19 cellular contexts compared by ENCODE assay signal in the genomic region with DNA sequence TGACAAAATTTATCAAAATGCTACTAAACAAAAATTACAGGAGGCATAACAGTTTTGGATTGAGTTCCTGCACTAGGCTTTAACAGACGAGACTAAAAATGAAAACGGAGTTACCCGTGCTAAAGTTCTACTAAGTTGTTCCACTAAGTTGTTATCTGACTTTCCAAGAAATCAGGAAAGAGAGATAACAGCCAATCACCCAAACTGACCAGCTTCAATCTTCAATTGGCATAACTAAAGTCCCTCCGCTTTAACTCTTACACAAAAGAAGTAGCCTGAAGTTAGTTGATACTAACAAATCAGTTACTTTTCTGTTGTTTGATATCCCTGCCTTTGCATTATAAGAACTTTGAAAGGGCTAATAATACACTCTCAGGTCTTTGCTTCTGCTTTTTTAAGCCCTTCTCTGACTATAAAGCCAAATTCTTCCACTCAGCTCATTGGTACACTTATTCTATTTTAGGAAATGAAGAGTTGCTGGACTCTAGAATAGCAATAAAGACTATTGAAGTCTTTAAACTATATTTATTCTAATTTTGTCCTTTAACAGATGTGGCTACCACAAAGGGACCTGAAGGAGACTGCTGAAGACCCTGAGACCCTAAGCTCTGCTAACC.
DNase-seq lines count a peak whose midpoint lies in the region; ATAC-seq, FAIRE-seq and TF ChIP-seq lines count a peak whose summit lies in the region.
"Had no signal": no experiment of that assay in that cellular context is flagged by ENCODE, and none has a peak within 500 bp of the region (broad histone marks: within the 10 kb centered on the region; RNA-seq: fewer than 3 reads in every experiment).

No MANE protein-coding gene starts in this region.

- no peaks in the 10 kb centered on the region for H3K9me1 ChIP-seq in K562 (ENCODE audit: control insufficient read depth, insufficient read depth, low read length)

- H2AFZ ChIP-seq in OCI-LY3 (ENCODE audit: low read depth, low read length) (no peak overlapping the region), K562 (ENCODE audit: low read depth, low read length) (no peak overlapping the region; the same call in 1 of the 2 replicates)

- TF ChIP-seq RAD21 in K562 (CRISPR knock-in tag; conservative IDR thresholded peaks at IDR 0.05 in 1 of 2, IDR thresholded peaks at IDR 0.05 in 1 of 2): no peak; a peak in 1 of 4 replicates

- TF ChIP-seq POLR2A in K562 (conservative IDR thresholded peaks at IDR 0.05): no peak
- TF ChIP-seq POLR2A in testis (IDR thresholded peaks at IDR 0.05): no peak

- H3K79me2 ChIP-seq in OCI-LY3 (ENCODE audit: low read length) (no peaks in the 10 kb centered on the region), K562 (ENCODE audit: control insufficient read depth, insufficient read depth, low read length) (no peaks in the 10 kb centered on the region)

- TF ChIP-seq EP300 in K562 (IDR thresholded peaks at IDR 0.05; ENCODE audit: low read length): peak; percentile 57

- H3K27me3 ChIP-seq in cardiac muscle cell (no peaks in the 10 kb centered on the region), OCI-LY3 (ENCODE audit: low read depth, low read length) (no peaks in the 10 kb centered on the region), K562 (ENCODE audit: control insufficient read depth in 2 of 2, insufficient read depth in 2 of 2, low read length in 2 of 2) (no peaks in the 10 kb centered on the region), testis (no peaks in the 10 kb centered on the region)
- H3K27me3 ChIP-seq: BLaER1, Peyer's patch had no signal

- no peaks in the 10 kb centered on the region for H4K20me1 ChIP-seq in OCI-LY3 (ENCODE audit: insufficient read depth, low read length)
- H4K20me1 ChIP-seq in K562 (replicated peaks; ENCODE audit: control insufficient read depth, insufficient read depth, low read length): no peaks in the 10 kb centered on the region
- H4K20me1 ChIP-seq: BLaER1 had no signal

- POLR2A ChIA-PET in K562 (lab: Yijun Ruan, JAX): interaction anchor here (0.6 to 3.1 kb wide), 7 partner anchors 9 to 92 kb away, joined by 3 to 10 read pairs (median 4); a partner anchor contains a TSS

- H3K9me3 ChIP-seq in cardiac muscle cell (ENCODE audit: low read depth) (no peaks in the 10 kb centered on the region), OCI-LY3 (ENCODE audit: insufficient read depth, low read length) (no peaks in the 10 kb centered on the region), K562 (replicated peaks; ENCODE audit: control insufficient read depth, insufficient read depth, low read depth, low read length) (no peaks in the 10 kb centered on the region), testis (no peaks in the 10 kb centered on the region)
- H3K9me3 ChIP-seq: BLaER1, Peyer's patch had no signal

- BruUV-seq in K562 (replicated peaks; lab: Mats Ljungman, UMichigan): no TSS peak

- peak overlapping the region; percentile 17; the same call in 1 of the 2 replicates for H3K4me2 ChIP-seq in OCI-LY3 (ENCODE audit: low read length)
- no peak overlapping the region for H3K4me2 ChIP-seq in K562 (ENCODE audit: insufficient read depth, low read length)
- H3K4me2 ChIP-seq: BLaER1 had no signal

- intact Hi-C loops in left ventricle myocardium superior (cut with micrococcal nuclease): no loop called here
- intact Hi-C loops in K562 (cut with micrococcal nuclease): loop anchor here (5.0 kb wide), 1 partner anchor 58 kb away; no protein-coding TSS in a partner anchor
- intact Hi-C loops in testis (cut with DNase I; ENCODE audit: low total_unique reads): no loop called here

- H3K36me3 ChIP-seq in cardiac muscle cell (no peaks in the 10 kb centered on the region), OCI-LY3 (replicated peaks; ENCODE audit: low read depth, low read length) (no peaks in the 10 kb centered on the region), K562 (ENCODE audit: control insufficient read depth, insufficient read depth, low read length) (no peaks in the 10 kb centered on the region), testis (ENCODE audit: low read depth, missing control alignments) (no peaks in the 10 kb centered on the region)
- H3K36me3 ChIP-seq: BLaER1, Peyer's patch had no signal

- 0% methylated on average over 4 of the region's 4 CpGs for WGBS in K562 (ENCODE audit: insufficient coverage, low coverage, missing lambda C conversion rate)
- WGBS in testis, 2 donors: 68 to 77% methylated on average over 4 of the region's 4 CpGs

- H3K9ac ChIP-seq in OCI-LY3 (ENCODE audit: low read length) (no peak overlapping the region), K562 (ENCODE audit: insufficient read depth in 1 of 2, low read depth in 2 of 2, low read length in 2 of 2) (no peak overlapping the region)
- H3K9ac ChIP-seq: BLaER1 had no signal

- no peak for FAIRE-seq in K562 (lab: Jason Lieb, UNC)
- FAIRE-seq: GM12892 had no signal

- ATAC-seq in left ventricle myocardium superior: no peak
- ATAC-seq in K562: no peak
- ATAC-seq: CD8-positive, alpha-beta T cell; Right ventricle myocardium inferior had no signal

- no peak for TF ChIP-seq CTCF in cardiac muscle cell (IDR thresholded peaks at IDR 0.05; ENCODE audit: low read depth, low read length)
- no peak for TF ChIP-seq CTCF in OCI-LY3 (IDR thresholded peaks at IDR 0.05; ENCODE audit: low read depth, low read length)
- no peak for TF ChIP-seq CTCF in K562 (IDR thresholded peaks at IDR 0.05 in 2 of 3, conservative IDR thresholded peaks at IDR 0.05 in 1 of 3; ENCODE audit: insufficient read depth in 2 of 3, low read depth in 1 of 3, low read length in 3 of 3)
- no peak for TF ChIP-seq CTCF in testis (IDR thresholded peaks at IDR 0.05)

- H3K4me1 ChIP-seq in cardiac muscle cell (ENCODE audit: low read depth) (peaks cover 11% of the 10 kb centered on the region), OCI-LY3 (ENCODE audit: low read length) (peaks cover 10% of the 10 kb centered on the region), K562 (replicated peaks in 1 of 2; ENCODE audit: control insufficient read depth in 2 of 2, insufficient read depth in 2 of 2, low read length in 2 of 2) (peaks cover 5 to 12% of the 10 kb centered on the region in 2 experiments; a peak in 4 of 5 replicates), testis (no peaks in the 10 kb centered on the region)
- H3K4me1 ChIP-seq: Peyer's patch had no signal

- peak overlapping the region; percentile 82 for H3K27ac ChIP-seq in cardiac muscle cell
- H3K27ac ChIP-seq in OCI-LY3 (ENCODE audit: low read length): no peak overlapping the region
- H3K27ac ChIP-seq in K562 (ENCODE audit: extremely low read depth, low read depth, low read length): no peak overlapping the region; the same call in 2 of the 3 replicates
- no peak overlapping the region for H3K27ac ChIP-seq in testis
- H3K27ac ChIP-seq: BLaER1, Peyer's patch had no signal

- CTCF ChIA-PET in K562 (lab: Yijun Ruan, JAX; ENCODE audit: low intra/inter-chr PET ratio): no interaction called here

- in situ Hi-C loops in K562 (cut with MboI): no loop called here

- peak in 1 of 2 donors; percentile 1 for DNase-seq in cardiac muscle cell (ENCODE audit: low read depth in 1 of 2, low spot score in 1 of 2)
- DNase-seq in left ventricle myocardium superior: no peak
- DNase-seq in K562 (ENCODE audit: extremely low read depth in 1 of 4, low spot score in 3 of 4): peak in 1 of 4 experiments; percentile 26
- DNase-seq in activated CD4-positive, alpha-beta T cell treated with anti-CD3 and anti-CD28 coated beads for 1 hour: no peak
- DNase-seq in HK-2 (ENCODE audit: unreplicated experiment): no peak
- DNase-seq in testis: no peak
- no peak for DNase-seq in NCI-H1092 treated with DMSO at 0.1 percent for 48 hours (lab: John Stamatoyannopoulos, UW)
- DNase-seq: CD8-positive, alpha-beta T cell; DMS53; Karpas-422; NCI-H1105 treated with DMSO at 0.1 percent for 48 hours; NCI-H1694; NCI-H2081 treated with DMSO at 0.1 percent for 48 hours; NCI-H748 treated with DMSO at 0.1 percent for 48 hours; Peyer's patch had no signal

- H3K4me3 ChIP-seq in cardiac muscle cell: no peak overlapping the region
- no peak overlapping the region for H3K4me3 ChIP-seq in OCI-LY3 (ENCODE audit: low read length)
- no peak overlapping the region for H3K4me3 ChIP-seq in K562
- no peak overlapping the region for H3K4me3 ChIP-seq in testis
- H3K4me3 ChIP-seq: BLaER1, Peyer's patch had no signal

TF ChIP-seq in K562, 482 proteins besides CTCF, POLR2A, EP300 and RAD21 (continues in another document):
- TF ChIP-seq STAT5A (IDR thresholded peaks at IDR 0.05; ENCODE audit: borderline replicate concordance, low read length) (peak; percentile 18; the same call in 1 of the 2 replicates), MECOM (CRISPR knock-in tag; IDR thresholded peaks at IDR 0.05) (peak; percentile 55; the same call in 1 of the 2 replicates), ARID1B (IDR thresholded peaks at IDR 0.05) (peak; percentile 77), RCOR1 (IDR thresholded peaks at IDR 0.05; ENCODE audit: borderline replicate concordance in 1 of 2, low read depth in 2 of 2, low read length in 2 of 2) (peak in 1 of 2 experiments; percentile 77; a peak in 1 of 4 replicates), RNF2 (IDR thresholded peaks at IDR 0.05) (peak; percentile 23; the same call in 1 of the 2 replicates), JUND (IDR thresholded peaks at IDR 0.05; ENCODE audit: borderline replicate concordance, low read depth, low read length) (peak; percentile 27; the same call in 1 of the 2 replicates), JUND (tag; IDR thresholded peaks at IDR 0.05; ENCODE audit: borderline replicate concordance, low read depth, low read length) (no peak), KAT2B (IDR thresholded peaks at IDR 0.05; ENCODE audit: low read depth, low read length) (no peak), MTA2 (IDR thresholded peaks at IDR 0.05; ENCODE audit: low read depth) (no peak)
- TF ChIP-seq, protein P1, sequence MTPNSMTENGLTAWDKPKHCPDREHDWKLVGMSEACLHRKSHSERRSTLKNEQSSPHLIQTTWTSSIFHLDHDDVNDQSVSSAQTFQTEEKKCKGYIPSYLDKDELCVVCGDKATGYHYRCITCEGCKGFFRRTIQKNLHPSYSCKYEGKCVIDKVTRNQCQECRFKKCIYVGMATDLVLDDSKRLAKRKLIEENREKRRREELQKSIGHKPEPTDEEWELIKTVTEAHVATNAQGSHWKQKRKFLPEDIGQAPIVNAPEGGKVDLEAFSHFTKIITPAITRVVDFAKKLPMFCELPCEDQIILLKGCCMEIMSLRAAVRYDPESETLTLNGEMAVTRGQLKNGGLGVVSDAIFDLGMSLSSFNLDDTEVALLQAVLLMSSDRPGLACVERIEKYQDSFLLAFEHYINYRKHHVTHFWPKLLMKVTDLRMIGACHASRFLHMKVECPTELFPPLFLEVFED (CRISPR knock-in tag; conservative IDR thresholded peaks at IDR 0.05): no peak
- TF ChIP-seq, protein P2, sequence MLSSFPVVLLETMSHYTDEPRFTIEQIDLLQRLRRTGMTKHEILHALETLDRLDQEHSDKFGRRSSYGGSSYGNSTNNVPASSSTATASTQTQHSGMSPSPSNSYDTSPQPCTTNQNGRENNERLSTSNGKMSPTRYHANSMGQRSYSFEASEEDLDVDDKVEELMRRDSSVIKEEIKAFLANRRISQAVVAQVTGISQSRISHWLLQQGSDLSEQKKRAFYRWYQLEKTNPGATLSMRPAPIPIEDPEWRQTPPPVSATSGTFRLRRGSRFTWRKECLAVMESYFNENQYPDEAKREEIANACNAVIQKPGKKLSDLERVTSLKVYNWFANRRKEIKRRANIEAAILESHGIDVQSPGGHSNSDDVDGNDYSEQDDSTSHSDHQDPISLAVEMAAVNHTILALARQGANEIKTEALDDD (IDR thresholded peaks at IDR 0.05): peak; percentile 90
